8 cellular contexts compared by ENCODE assay signal in the genomic region with DNA sequence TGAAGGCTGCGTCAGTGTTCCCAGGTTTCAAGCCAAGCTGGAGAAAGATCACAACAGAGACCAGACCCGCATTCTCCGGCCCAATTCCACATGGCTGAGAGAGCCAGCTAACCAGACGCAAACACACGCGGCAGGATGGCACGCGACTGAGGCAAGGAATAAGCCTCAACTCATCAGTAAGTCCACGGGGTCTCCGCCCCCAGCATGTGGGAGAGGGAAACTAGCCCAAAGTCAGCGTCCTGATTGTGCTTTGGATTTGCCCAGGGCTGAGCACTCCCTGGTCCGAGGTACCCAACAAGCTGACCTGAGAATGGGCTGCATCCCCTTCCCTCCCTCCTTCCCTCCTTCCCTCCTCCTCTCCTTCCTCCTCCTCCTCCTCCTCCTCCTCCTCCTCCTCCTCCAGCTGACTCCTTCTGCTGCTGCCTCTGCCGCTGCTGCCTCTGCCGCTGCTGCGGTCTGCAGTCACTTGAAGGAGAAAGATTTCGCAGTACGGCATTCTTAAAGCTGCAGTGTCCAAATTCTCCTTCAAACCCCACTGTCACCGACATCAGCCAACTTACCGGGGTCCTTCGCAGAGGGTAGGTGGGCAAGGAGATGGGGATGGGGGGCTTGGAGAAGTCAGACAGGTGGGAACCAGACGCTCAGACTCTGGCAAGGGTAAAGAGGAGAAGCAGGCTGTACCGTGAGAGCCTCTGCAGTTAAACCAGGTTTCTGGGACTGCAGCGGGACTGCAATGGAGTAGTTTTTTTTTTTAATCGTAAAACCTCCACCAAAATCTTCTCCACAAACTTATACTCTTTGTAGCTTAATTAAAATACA. TPM values are rescaled to one million over a fixed set of nuclear protein-coding genes. Genes with fewer than 3 reads are reported as not detected.
DNase-seq lines count a peak whose midpoint lies in the region; ATAC-seq, FAIRE-seq and TF ChIP-seq lines count a peak whose summit lies in the region.

No MANE protein-coding gene starts in this region.

- peaks cover 9% of the 10 kb centered on the region for H3K27me3 ChIP-seq in RWPE2 (ENCODE audit: insufficient read depth, poor library complexity, severe bottlenecking)
- peaks cover 9% of the 10 kb centered on the region for H3K27me3 ChIP-seq in fibroblast of lung (ENCODE audit: control insufficient read depth, insufficient read depth, low read length)
- peaks cover 0 to 7% (median 0%) of the 10 kb centered on the region in 4 donors for H3K27me3 ChIP-seq in pancreas

- peak overlapping the region; percentile 57 for H3K4me2 ChIP-seq in fibroblast of lung (ENCODE audit: extremely low read depth, insufficient read depth, low read length)

- no peaks in the 10 kb centered on the region for H3K79me2 ChIP-seq in fibroblast of lung (ENCODE audit: control insufficient read depth, insufficient read depth, low read length)

- H3K4me3 ChIP-seq in RWPE2 (ENCODE audit: severe bottlenecking) (peak overlapping the region; percentile 3), fibroblast of lung (replicated peaks in 1 of 4; ENCODE audit: control extremely low read depth in 1 of 4, insufficient read depth in 1 of 4, low read depth in 3 of 4, low read length in 4 of 4) (peak overlapping the region; percentile 10 to 72 (median 43)), pancreas (no peak overlapping the region)

- WGBS in pancreas, 2 donors: 4 to 5% methylated on average over 21 to 24 of the region's 24 CpGs

- no peaks in the 10 kb centered on the region for H4K20me1 ChIP-seq in fibroblast of lung (ENCODE audit: control insufficient read depth, extremely low read depth, insufficient read depth, low read length)

- no peak overlapping the region for H3K27ac ChIP-seq in RWPE2 (ENCODE audit: poor library complexity, severe bottlenecking)
- H3K27ac ChIP-seq in fibroblast of lung (ENCODE audit: insufficient read depth, low read length): peak overlapping the region; percentile 35
- H3K27ac ChIP-seq in pancreas: no peak overlapping the region

- DNase-seq in NCI-H1105 treated with DMSO at 0.1 percent for 48 hours (lab: John Stamatoyannopoulos, UW) (peak; percentile 28), NCI-H1105 (lab: John Stamatoyannopoulos, UW) (no peak), RWPE2 (ENCODE audit: low spot score) (no peak), fibroblast of lung (ENCODE audit: low read depth in 2 of 2) (peak; percentile 63 to 74), pancreas (no peak), NCI-H1092 (lab: John Stamatoyannopoulos, UW) (no peak)

- TF ChIP-seq CTCF in RWPE2 (IDR thresholded peaks at IDR 0.05; ENCODE audit: poor library complexity, severe bottlenecking) (no peak), fibroblast of lung (conservative IDR thresholded peaks at IDR 0.05 in 1 of 2, IDR thresholded peaks at IDR 0.05 in 1 of 2; ENCODE audit: low read depth in 1 of 2, low read length in 2 of 2) (no peak), pancreas (IDR thresholded peaks at IDR 0.05) (no peak)

- peak; percentile 50; the same call in 2 of the 3 replicates for ATAC-seq in RWPE2 (ENCODE audit: low read depth)
- ATAC-seq in pancreas: peak in 3 of 4 donors; percentile 39 to 65 (median 64)
- no peak for ATAC-seq in GM19397 (IDR thresholded peaks at IDR 0.05; ENCODE audit: unreplicated experiment)
- no peak for ATAC-seq in HG02870 (IDR thresholded peaks at IDR 0.05; ENCODE audit: unreplicated experiment)

- intact Hi-C loops in pancreas (cut with DNase I): no loop called here

- H3K4me1 ChIP-seq in RWPE2 (ENCODE audit: insufficient read depth, poor library complexity, severe bottlenecking): peaks cover 7% of the 10 kb centered on the region
- H3K4me1 ChIP-seq in fibroblast of lung (ENCODE audit: control insufficient read depth, extremely low read depth, insufficient read depth, low read length): peaks cover 16% of the 10 kb centered on the region
- H3K4me1 ChIP-seq in pancreas: no peaks in the 10 kb centered on the region

- H3K9me3 ChIP-seq in RWPE2 (ENCODE audit: severe bottlenecking) (no peaks in the 10 kb centered on the region), fibroblast of lung (ENCODE audit: control insufficient read depth, insufficient read depth, low read depth, low read length) (no peaks in the 10 kb centered on the region), pancreas (no peaks in the 10 kb centered on the region)

- no peak for FAIRE-seq in pancreas (lab: Jason Lieb, UNC)

- H3K9ac ChIP-seq in fibroblast of lung (ENCODE audit: insufficient read depth, low read length): no peak overlapping the region

- H2AFZ ChIP-seq in fibroblast of lung (ENCODE audit: low read length): peak overlapping the region; percentile 44

- H3K36me3 ChIP-seq in RWPE2 (ENCODE audit: low read depth): no peaks in the 10 kb centered on the region
- no peaks in the 10 kb centered on the region for H3K36me3 ChIP-seq in fibroblast of lung (ENCODE audit: control insufficient read depth, insufficient read depth, low read length)
- no peaks in the 10 kb centered on the region for H3K36me3 ChIP-seq in pancreas

RNA-seq across cellular contexts. Expression of gene H6PD, which starts 32.9 kb away (rescaled TPM):
- total RNA-seq in fibroblast of lung: 23.5 and 24.4 TPM in 2 replicates
- polyA plus RNA-seq in fibroblast of lung: 15.2 and 17.7 TPM in 2 replicates
- 20.1 and 22.4 TPM in 2 replicates for polyA plus RNA-seq in fibroblast of lung (2012)
- 48.0 and 51.9 TPM in 2 replicates for polyA minus RNA-seq in fibroblast of lung (ENCODE audit: low replicate concordance)
- 10 to 100 TPM; 14.2 to 34.2 (median 18.5) TPM for total RNA-seq in pancreas
- 10 to 100 TPM in 1 of 2 donors, 1 to 10 TPM in 1; 8.7 to 13.4 TPM for polyA plus RNA-seq in pancreas

Comparison
In these comparisons a context has a peak if more than half of its experiments do, and no peak if none do; other contexts are left out.
1. DNase-seq: peak in NCI-H1105 treated with DMSO at 0.1 percent for 48 hours (single experiment) and fibroblast of lung (2 of 2); none in NCI-H1105 (single experiment), RWPE2 (single experiment), pancreas (0 of 6) and NCI-H1092 (single experiment).
2. ATAC-seq: peak in RWPE2 (single experiment) and pancreas (3 of 4); none in GM19397 (single experiment) and HG02870 (single experiment).
3. H3K4me3 ChIP-seq: peak in RWPE2 (single experiment) and fibroblast of lung (4 of 4); none in pancreas (0 of 4).